Comparison of ENCODE assay signal across 14 cellular contexts in the genomic region with DNA sequence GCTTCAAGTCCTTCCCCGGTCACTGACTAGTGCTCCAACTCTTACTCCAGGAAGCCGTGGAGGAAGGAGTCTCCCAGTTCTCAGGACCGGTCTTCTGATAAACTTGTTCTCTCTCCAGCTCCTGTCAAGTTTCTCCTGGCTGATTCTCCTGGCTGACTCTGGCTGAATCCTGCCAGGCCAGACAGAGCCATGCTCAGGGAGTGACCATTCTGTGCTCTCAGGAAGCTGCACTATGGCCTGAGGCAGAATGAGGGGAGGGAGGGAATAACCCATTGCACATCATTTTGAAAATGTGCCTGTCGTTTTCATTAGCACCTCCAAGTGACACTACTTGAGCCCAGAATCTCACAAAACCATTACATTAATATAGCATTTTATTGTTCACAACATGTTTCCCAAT.
"Had no signal": no experiment of that assay in that cellular context is flagged by ENCODE, and none has a peak within 500 bp of the region (broad histone marks: within the 10 kb centered on the region; RNA-seq: fewer than 3 reads in every experiment).

No MANE protein-coding gene starts in this region.

- H3K4me3 Mint-ChIP-seq: naive thymus-derived CD4-positive, alpha-beta T cell; neural crest cell had no signal

- DNase-seq: effector memory CD4-positive, alpha-beta T cell; heart left ventricle; hippocampal formation; kidney glomerular epithelial cell; naive thymus-derived CD4-positive, alpha-beta T cell; nucleus accumbens; ovary; small intestine; stimulated activated CD4-positive, alpha-beta T cell treated with anti-CD3 and anti-CD28 coated beads, Interleukin-12 subunit alpha, Interleukin-12 subunit beta, amount 100 ng/mL, for 4 hours; stimulated activated naive CD4-positive, alpha-beta T cell treated with Interleukin-2 at 50 U/mL for 16 hours; tibial artery; upper lobe of right lung had no signal

- H3K27me3 Mint-ChIP-seq: naive thymus-derived CD4-positive, alpha-beta T cell had no signal

- ATAC-seq: esophagus mucosa; heart left ventricle; naive thymus-derived CD4-positive, alpha-beta T cell; upper lobe of right lung had no signal
